ENCODE assay signal across 28 cellular contexts in the genomic region with DNA sequence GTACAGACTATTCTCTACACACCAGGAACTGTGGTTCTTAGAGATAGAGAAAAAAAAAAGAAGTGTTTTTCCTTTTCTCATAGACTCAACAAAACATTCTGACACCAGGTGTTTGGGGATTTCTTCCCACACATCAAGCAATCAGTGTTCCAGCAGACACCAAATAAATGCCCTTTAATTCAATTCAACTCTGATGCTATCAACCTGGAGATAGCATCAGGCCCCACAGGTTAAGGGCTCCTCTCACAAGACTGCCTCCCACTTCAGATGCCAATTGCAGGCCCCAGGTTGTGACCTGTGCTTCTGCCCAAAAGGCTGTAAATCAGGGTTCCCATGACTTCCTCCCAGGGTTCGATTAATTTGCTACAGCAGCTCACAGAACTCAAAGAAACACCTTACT. TPM values are rescaled to one million over a fixed set of nuclear protein-coding genes. Genes with fewer than 3 reads are reported as not detected.
DNase-seq lines count a peak whose midpoint lies in the region; ATAC-seq, FAIRE-seq and TF ChIP-seq lines count a peak whose summit lies in the region.
"Had no signal": no experiment of that assay in that cellular context is flagged by ENCODE, and none has a peak within 500 bp of the region (broad histone marks: within the 10 kb centered on the region; RNA-seq: fewer than 3 reads in every experiment).

No MANE protein-coding gene starts in this region.

- no peak overlapping the region for H3K27ac ChIP-seq in mammary epithelial cell (ENCODE audit: insufficient read depth, low read depth, low read length)
- no peak overlapping the region for H3K27ac ChIP-seq in breast epithelium
- peak overlapping the region; percentile 44 for H3K27ac ChIP-seq in WERI-Rb-1
- peak overlapping the region; percentile 25 to 49 for H3K27ac ChIP-seq in kidney (ENCODE audit: low read depth in 2 of 2, low read length in 2 of 2)
- H3K27ac ChIP-seq: RWPE1 had no signal

- no peaks in the 10 kb centered on the region for H3K4me1 Mint-ChIP-seq in activated naive CD4-positive, alpha-beta T cell treated with anti-CD3 and anti-CD28 coated beads for 36 hours (ENCODE audit: low read depth)

- intact Hi-C loops in mammary epithelial cell (cut with micrococcal nuclease) (no loop called here), breast epithelium (cut with DNase I; ENCODE audit: low total_unique reads) (no loop called here), kidney (cut with DNase I) (no loop called here)
- intact Hi-C loops in activated naive CD4-positive, alpha-beta T cell treated with anti-CD3 and anti-CD28 coated beads for 36 hours (cut with micrococcal nuclease), result no loop called here

- no peak for FAIRE-seq in kidney (lab: Jason Lieb, UNC)
- FAIRE-seq: A204.1, GM12878, HTR-8/SVneo had no signal

- H3K4me1 ChIP-seq in mammary epithelial cell (ENCODE audit: insufficient read depth, low read length), result peaks cover 8% of the 10 kb centered on the region
- no peaks in the 10 kb centered on the region for H3K4me1 ChIP-seq in breast epithelium
- peaks cover 8 to 16% of the 10 kb centered on the region in 2 donors for H3K4me1 ChIP-seq in kidney (ENCODE audit: control insufficient read depth in 1 of 2, insufficient read depth in 1 of 2, low read depth in 1 of 2, low read length in 2 of 2)

- no peak for ATAC-seq in HG02840 (IDR thresholded peaks at IDR 0.05; ENCODE audit: low FRiP score, unreplicated experiment)
- ATAC-seq: CD8-positive, alpha-beta T cell; GM12878; Panc1 had no signal

- no peak overlapping the region for H3K4me3 Mint-ChIP-seq in activated naive CD4-positive, alpha-beta T cell treated with anti-CD3 and anti-CD28 coated beads for 36 hours
- H3K4me3 Mint-ChIP-seq: CD8-positive, alpha-beta T cell; T-helper 1 cell treated with Interleukin-12 subunit alpha and Interleukin-12 subunit beta and Interleukin-4 antibody, amounts not matched to agents 30 μg/mL and 1 μg/mL, for 36 hours had no signal

- no peaks in the 10 kb centered on the region for H3K9me3 Mint-ChIP-seq in activated naive CD4-positive, alpha-beta T cell treated with anti-CD3 and anti-CD28 coated beads for 36 hours
- H3K9me3 Mint-ChIP-seq: CD8-positive, alpha-beta T cell; T-helper 1 cell treated with Interleukin-12 subunit alpha and Interleukin-12 subunit beta and Interleukin-4 antibody, amounts not matched to agents 30 μg/mL and 1 μg/mL, for 36 hours had no signal

- H3K36me3 Mint-ChIP-seq in activated naive CD4-positive, alpha-beta T cell treated with anti-CD3 and anti-CD28 coated beads for 36 hours (ENCODE audit: low read depth), result no peaks in the 10 kb centered on the region
- H3K36me3 Mint-ChIP-seq: CD8-positive, alpha-beta T cell had no signal

- H3K4me3 ChIP-seq in mammary epithelial cell (replicated peaks in 1 of 3; ENCODE audit: insufficient read depth in 1 of 3, low read depth in 2 of 3, low read length in 3 of 3) (no peak overlapping the region), breast epithelium (no peak overlapping the region), WERI-Rb-1 (ENCODE audit: low read depth, low read length) (no peak overlapping the region), kidney (ENCODE audit: low read length in 2 of 2) (peak overlapping the region in 1 of 2 donors; percentile 26)
- H3K4me3 ChIP-seq: GM12878 had no signal

- BruUV-seq in mammary epithelial cell (replicated peaks; lab: Mats Ljungman, UMichigan), result no TSS peak

- WGBS in mammary epithelial cell (ENCODE audit: low coverage, missing lambda C conversion rate), result 46% methylated on average over 1 of the region's 1 CpG

- no peaks in the 10 kb centered on the region for H3K79me2 ChIP-seq in mammary epithelial cell (ENCODE audit: insufficient read depth, low read length)

- no peaks in the 10 kb centered on the region for H4K20me1 ChIP-seq in mammary epithelial cell (ENCODE audit: insufficient read depth, low read length)

- TF ChIP-seq POLR2A in breast epithelium (IDR thresholded peaks at IDR 0.05), result no peak

- H3K9ac ChIP-seq in mammary epithelial cell (ENCODE audit: insufficient read depth, low read length) (no peak overlapping the region), kidney (ENCODE audit: low read length in 2 of 2) (peak overlapping the region in 1 of 2 donors; percentile 4)

- H3K27me3 Mint-ChIP-seq in activated naive CD4-positive, alpha-beta T cell treated with anti-CD3 and anti-CD28 coated beads for 36 hours (ENCODE audit: low read depth), result no peaks in the 10 kb centered on the region

- no peak overlapping the region for H3K4me2 ChIP-seq in mammary epithelial cell (ENCODE audit: insufficient read depth, low read depth, low read length)

- H3K27me3 ChIP-seq in mammary epithelial cell (ENCODE audit: insufficient read depth, low read length) (no peaks in the 10 kb centered on the region), breast epithelium (no peaks in the 10 kb centered on the region), WERI-Rb-1 (ENCODE audit: insufficient read depth, low read depth, severe bottlenecking) (no peaks in the 10 kb centered on the region)

- DNase-seq in mammary epithelial cell, result no peak
- DNase-seq in breast epithelium (ENCODE audit: low spot score in 2 of 2), result no peak
- no peak for DNase-seq in WERI-Rb-1
- DNase-seq in kidney, result no peak
- DNase-seq in NCI-H524 treated with DMSO at 0.1 percent for 48 hours (lab: John Stamatoyannopoulos, UW), result no peak
- no peak for DNase-seq in HK-2 (ENCODE audit: unreplicated experiment)
- DNase-seq in activated naive CD4-positive, alpha-beta T cell treated with anti-CD3 and anti-CD28 coated beads for 36 hours, result no peak
- DNase-seq: Caco-2; CD8-positive, alpha-beta T cell; DMS 273 treated with DMSO at 0.1 percent for 48 hours; DMS79; GDM1; KBM-7; NCI-H1105 treated with DMSO at 0.1 percent for 48 hours; NCI-H146; NCI-H1930; NCI-H2107; NCI-H446 treated with DMSO at 0.1 percent for 48 hours; NCI-H526 treated with DMSO at 0.1 percent for 48 hours; SHP77; SW 1271 had no signal

- H2AFZ ChIP-seq in mammary epithelial cell (ENCODE audit: low read depth, low read length), result peak overlapping the region; percentile 43

- H3K9me3 ChIP-seq in mammary epithelial cell (replicated peaks; ENCODE audit: insufficient read depth, low read length) (no peaks in the 10 kb centered on the region), breast epithelium (no peaks in the 10 kb centered on the region), WERI-Rb-1 (ENCODE audit: severe bottlenecking) (peaks cover 5% of the 10 kb centered on the region), kidney (ENCODE audit: control insufficient read depth in 1 of 2, low read length in 2 of 2) (no peaks in the 10 kb centered on the region)
- H3K9me3 ChIP-seq: Caco-2 had no signal

- in situ Hi-C loops in mammary epithelial cell (cut with MboI; ENCODE audit: low sequenced_read_pairs in 2 of 2), result no loop called here

- dilution Hi-C loops in mammary epithelial cell (cut with HindIII; ENCODE audit: low sequenced_read_pairs), result loop anchor here (5.0 kb wide), 1 partner anchor 37 kb away; no protein-coding TSS in a partner anchor

- no peaks in the 10 kb centered on the region for H3K36me3 ChIP-seq in mammary epithelial cell (ENCODE audit: insufficient read depth, low read length)
- no peaks in the 10 kb centered on the region for H3K36me3 ChIP-seq in breast epithelium
- no peaks in the 10 kb centered on the region for H3K36me3 ChIP-seq in WERI-Rb-1
- no peaks in the 10 kb centered on the region for H3K36me3 ChIP-seq in kidney (ENCODE audit: control insufficient read depth in 1 of 2, insufficient read depth in 2 of 2, low read length in 2 of 2)

- CTCF ChIA-PET in mammary epithelial cell (lab: Charles Lee; ENCODE audit: low non-redundant PET), result interaction anchor here (0.7 to 2.4 kb wide), 3 partner anchors 70 to 88 kb away, joined by 3 to 84 read pairs (median 4); no protein-coding TSS in a partner anchor
- CTCF ChIA-PET in activated naive CD4-positive, alpha-beta T cell treated with anti-CD3 and anti-CD28 coated beads for 36 hours (lab: Charles Lee), result interaction anchor here (2.1 to 3.2 kb wide), 2 partner anchors 52 to 88 kb away, joined by 6 to 11 read pairs; no protein-coding TSS in a partner anchor

- no peak overlapping the region for H3K27ac Mint-ChIP-seq in activated naive CD4-positive, alpha-beta T cell treated with anti-CD3 and anti-CD28 coated beads for 36 hours
- H3K27ac Mint-ChIP-seq: CD8-positive, alpha-beta T cell; T-helper 1 cell treated with Interleukin-12 subunit alpha and Interleukin-12 subunit beta and Interleukin-4 antibody, amounts not matched to agents 30 μg/mL and 1 μg/mL, for 36 hours had no signal

- TF ChIP-seq CTCF in mammary epithelial cell (conservative IDR thresholded peaks at IDR 0.05 in 1 of 2, IDR thresholded peaks at IDR 0.05 in 1 of 2; ENCODE audit: extremely low read depth in 1 of 2, insufficient read depth in 1 of 2, low read depth in 1 of 2, low read length in 2 of 2) (no peak), breast epithelium (IDR thresholded peaks at IDR 0.05) (no peak), WERI-Rb-1 (IDR thresholded peaks at IDR 0.05; ENCODE audit: low read depth, low read length) (no peak), kidney (IDR thresholded peaks at IDR 0.05; ENCODE audit: borderline replicate concordance, extremely low read depth, insufficient read depth) (no peak)

RNA-seq across cellular contexts. Expression of a gene that starts 36.7 kb away (rescaled TPM):
- total RNA-seq in mammary epithelial cell, result 1,000 to 10,000 TPM; 1,150 to 1,610 TPM
- 8,703 TPM for polyA plus RNA-seq in mammary epithelial cell
- polyA minus RNA-seq in mammary epithelial cell, result 952 TPM
- over 10,000 TPM in 2 of 3 donors, 1,000 to 10,000 TPM in 1; 6,323 to 14,663 (median 13,626) TPM for total RNA-seq in breast epithelium
- total RNA-seq in kidney, result 1,054 TPM
- polyA plus RNA-seq in kidney (ENCODE audit: insufficient read depth, low read depth, low replicate concordance), result 2,862 TPM
- 1,000 to 10,000 TPM; 1,858 to 2,382 TPM for total RNA-seq in activated naive CD4-positive, alpha-beta T cell treated with anti-CD3 and anti-CD28 coated beads for 36 hours

RNA-seq across cellular contexts. Expression of a gene that starts 49.3 kb away (rescaled TPM):
- total RNA-seq in mammary epithelial cell (10 to 100 TPM in 1 of 2 donors, 1 to 10 TPM in 1; 8.3 to 20.7 TPM), breast epithelium (1 to 10 TPM; 7.9 to 9.8 (median 9.2) TPM), kidney (6.6 TPM)
- polyA plus RNA-seq in mammary epithelial cell (18.0 TPM), kidney (ENCODE audit: insufficient read depth, low read depth, low replicate concordance) (7.7 TPM)
- polyA minus RNA-seq in mammary epithelial cell, result 14.0 TPM
- total RNA-seq in activated naive CD4-positive, alpha-beta T cell treated with anti-CD3 and anti-CD28 coated beads for 36 hours, result 10 to 100 TPM; 47.7 to 49.1 TPM

Comparison
In these comparisons a context has a peak if more than half of its experiments do, and no peak if none do; other contexts are left out.
1. H3K27ac ChIP-seq: peak in WERI-Rb-1 (single experiment) and kidney (2 of 2); none in mammary epithelial cell (single experiment) and breast epithelium (0 of 2).